8 cellular contexts compared by ENCODE assay signal in genomic region chr12:42237853-42238239, GRCh38. TPM values are rescaled to one million over a fixed set of nuclear protein-coding genes. Genes with fewer than 3 reads are reported as not detected.
A peak's percentile ranks its signal among the peaks of the same experiment; 100 is the strongest.
DNase-seq lines count a peak whose midpoint lies in the region; ATAC-seq and TF ChIP-seq lines count a peak whose summit lies in the region.

No MANE protein-coding gene starts in this region.

- peak overlapping the region; percentile 57; the same call in 1 of the 2 replicates for H3K27ac Mint-ChIP-seq in HFFc6

- ATAC-seq in GM18502 (IDR thresholded peaks at IDR 0.05; ENCODE audit: poor library complexity, unreplicated experiment) (peak; percentile 32), RWPE2 (ENCODE audit: low read depth) (no peak; the same call in 1 of the 3 replicates), psoas muscle (peak in 1 of 4 donors; percentile 33)

- no peaks in the 10 kb centered on the region for H3K27me3 Mint-ChIP-seq in HFFc6 (ENCODE audit: insufficient read depth)

- WGBS in psoas muscle, 3 donors = 0 to 2% (median 0%) methylated on average over 9 to 50 of the region's 54 CpGs

- H3K4me1 ChIP-seq in RWPE2 (ENCODE audit: insufficient read depth, poor library complexity, severe bottlenecking) (peaks cover 18% of the 10 kb centered on the region), psoas muscle (peaks cover 31% of the 10 kb centered on the region)

- peak overlapping the region; percentile 77 for H3K4me3 Mint-ChIP-seq in HFFc6

- peaks cover 29% of the 10 kb centered on the region for H3K4me1 Mint-ChIP-seq in HFFc6 (ENCODE audit: low read depth)

- peak overlapping the region; percentile 98 for H3K4me3 ChIP-seq in RWPE2 (ENCODE audit: severe bottlenecking)
- peak overlapping the region; percentile 74 for H3K4me3 ChIP-seq in fibroblast of mammary gland (ENCODE audit: control insufficient read depth, low read depth, low read length)
- H3K4me3 ChIP-seq in psoas muscle = peak overlapping the region; percentile 77

- H3K9me3 ChIP-seq in RWPE2 (ENCODE audit: severe bottlenecking) = no peaks in the 10 kb centered on the region
- no peaks in the 10 kb centered on the region for H3K9me3 ChIP-seq in psoas muscle

- no peak for TF ChIP-seq CTCF in HFFc6 (IDR thresholded peaks at IDR 0.05)
- no peak for TF ChIP-seq CTCF in RWPE2 (IDR thresholded peaks at IDR 0.05; ENCODE audit: poor library complexity, severe bottlenecking)
- no peak for TF ChIP-seq CTCF in fibroblast of mammary gland (conservative IDR thresholded peaks at IDR 0.05; ENCODE audit: control insufficient read depth, insufficient read depth, low read depth, low read length)
- TF ChIP-seq CTCF in psoas muscle (IDR thresholded peaks at IDR 0.05) = no peak

- H3K27ac ChIP-seq in RWPE2 (ENCODE audit: poor library complexity, severe bottlenecking) (peak overlapping the region; percentile 56), psoas muscle (peak overlapping the region; percentile 96)

- intact Hi-C loops in psoas muscle (cut with DNase I) = loop anchor here (2.0 to 5.0 kb wide), 3 partner anchors 89 to 1599 kb away; partner anchors contain the start of genes GXYLT1 (in 2 of the 2), PPHLN1 (in 1 of the 2), TMEM117 (in 1 of the 2) and ZCRB1 (in 1 of the 2)

- H3K36me3 ChIP-seq in RWPE2 (ENCODE audit: low read depth) (peaks cover 18% of the 10 kb centered on the region), psoas muscle (ENCODE audit: insufficient read depth in 1 of 2, low read depth in 1 of 2) (peaks cover 0 to 5% of the 10 kb centered on the region in 2 donors)

- no peaks in the 10 kb centered on the region for H3K9me3 Mint-ChIP-seq in HFFc6

- no peaks in the 10 kb centered on the region for H3K27me3 ChIP-seq in RWPE2 (ENCODE audit: insufficient read depth, poor library complexity, severe bottlenecking)
- no peaks in the 10 kb centered on the region for H3K27me3 ChIP-seq in psoas muscle (ENCODE audit: insufficient read depth in 3 of 3, low read length in 2 of 3)

- no peak for DNase-seq in HFFc6
- DNase-seq in RWPE2 (ENCODE audit: low spot score) = no peak
- no peak for DNase-seq in fibroblast of mammary gland (ENCODE audit: low read depth)
- no peak for DNase-seq in psoas muscle
- no peak for DNase-seq in NCI-H1436 (lab: John Stamatoyannopoulos, UW)
- no peak for DNase-seq in inferior parietal cortex (ENCODE audit: extremely low spot score)
- DNase-seq in NCI-H510A treated with DMSO at 0.1 percent for 48 hours (lab: John Stamatoyannopoulos, UW) = no peak

- peaks cover 8% of the 10 kb centered on the region for H3K36me3 Mint-ChIP-seq in HFFc6 (ENCODE audit: low read depth)

RNA-seq across cellular contexts. Expression of gene YAF2, which starts 0.2 kb away (rescaled TPM):
- total RNA-seq in HFFc6 (2021; fragmentation: NEBNext Ultra II Directional; extraction: Animal tissue kit (Norgen Biotek cat#: 25700)) = 10 to 100 TPM; 22.2 to 31.2 (median 27.6) TPM
- total RNA-seq in psoas muscle = 10 to 100 TPM; 50.9 to 99.2 (median 65.8) TPM
- polyA plus RNA-seq in psoas muscle = 10 to 100 TPM; 12.2 to 45.0 (median 19.2) TPM
